ENCODE assay signal across 8 cellular contexts in genomic region chr17:2282297-2282873, GRCh38. TPM values are rescaled to one million over a fixed set of nuclear protein-coding genes. Genes with fewer than 3 reads are reported as not detected.
DNase-seq lines count a peak whose midpoint lies in the region; ATAC-seq and TF ChIP-seq lines count a peak whose summit lies in the region.

No MANE protein-coding gene starts in this region.

- intact Hi-C loops in CD8-positive, alpha-beta T cell (cut with DNase I, micrococcal nuclease): loop anchor here (1.0 kb wide), 3 partner anchors 16 to 228 kb away; no protein-coding TSS in a partner anchor

- H2AFZ ChIP-seq in OCI-LY1 (ENCODE audit: low read length): no peak overlapping the region

- no peak overlapping the region for H3K4me3 Mint-ChIP-seq in CD8-positive, alpha-beta T cell

- H3K9me2 ChIP-seq in OCI-LY1 (ENCODE audit: low read depth, low read length): no peaks in the 10 kb centered on the region

- POLR2A ChIA-PET in CD8-positive, alpha-beta T cell (lab: Charles Lee): interaction anchor here (0.6 to 1.6 kb wide), 3 partner anchors 19 to 226 kb away, joined by 3 to 7 read pairs (median 3); no protein-coding TSS in a partner anchor

- in situ Hi-C loops in brain microvascular endothelial cell (cut with HindIII; ENCODE audit: low pct_ligation_motif_present, low sequenced_read_pairs): no loop called here

- H3F3A ChIP-seq in OCI-LY1 (ENCODE audit: insufficient read depth, low read length): no peaks in the 10 kb centered on the region

- H3K9ac ChIP-seq in OCI-LY1 (ENCODE audit: low read length): no peak overlapping the region

- peaks cover 4% of the 10 kb centered on the region; the same call in 1 of the 2 replicates for H3K79me2 ChIP-seq in OCI-LY1 (ENCODE audit: insufficient read depth, low read length)

- peaks cover 9% of the 10 kb centered on the region for H3K4me1 ChIP-seq in CD8-positive, alpha-beta T cell (ENCODE audit: insufficient read depth, low read length)
- H3K4me1 ChIP-seq in OCI-LY1 (ENCODE audit: insufficient read depth, low read length, severe bottlenecking): no peaks in the 10 kb centered on the region

- CTCF ChIA-PET in CD8-positive, alpha-beta T cell (lab: Charles Lee): interaction anchor here (0.7 to 7.1 kb wide), 31 partner anchors 9 to 232 kb away, joined by 3 to 137 read pairs (median 4); partner anchors contain the start of genes HIC1 and SMG6

- peak; percentile 84 for TF ChIP-seq CTCF in CD8-positive, alpha-beta T cell (IDR thresholded peaks at IDR 0.05)
- TF ChIP-seq CTCF in OCI-LY1 (IDR thresholded peaks at IDR 0.05; ENCODE audit: low read length): peak; percentile 63
- peak; percentile 40 for TF ChIP-seq CTCF in brain microvascular endothelial cell (IDR thresholded peaks at IDR 0.05; ENCODE audit: low read depth, low read length, missing control alignments)

- no peaks in the 10 kb centered on the region for H3K9me3 ChIP-seq in CD8-positive, alpha-beta T cell (ENCODE audit: low read length)
- H3K9me3 ChIP-seq in OCI-LY1 (ENCODE audit: low read length): no peaks in the 10 kb centered on the region

- H3K4me1 Mint-ChIP-seq in CD8-positive, alpha-beta T cell (ENCODE audit: low read depth): peaks cover 21% of the 10 kb centered on the region

- no peak overlapping the region for H3K27ac ChIP-seq in CD8-positive, alpha-beta T cell (ENCODE audit: low read depth, low read length)
- H3K27ac ChIP-seq in OCI-LY1 (ENCODE audit: low read depth, low read length, poor library complexity, severe bottlenecking): no peak overlapping the region
- H3K27ac ChIP-seq in brain microvascular endothelial cell: peak overlapping the region; percentile 11

- no peak overlapping the region for H3K4me2 ChIP-seq in OCI-LY1 (ENCODE audit: low read length)

- H3K4me3 ChIP-seq in CD8-positive, alpha-beta T cell (ENCODE audit: low read depth, low read length): no peak overlapping the region
- no peak overlapping the region for H3K4me3 ChIP-seq in H7 (ENCODE audit: insufficient read depth, low read depth, low read length)
- no peak overlapping the region for H3K4me3 ChIP-seq in OCI-LY1 (ENCODE audit: low read depth, low read length, poor library complexity, severe bottlenecking)
- H3K4me3 ChIP-seq in brain microvascular endothelial cell (ENCODE audit: low read depth, low read length): no peak overlapping the region

- H3K9me3 Mint-ChIP-seq in CD8-positive, alpha-beta T cell: no peaks in the 10 kb centered on the region

- DNase-seq in CD8-positive, alpha-beta T cell: no peak
- DNase-seq in H7 (peak; percentile 75), brain microvascular endothelial cell (peak; percentile 48), iris pigment epithelial cell (ENCODE audit: low read depth) (peak; percentile 74)
- no peak for DNase-seq in stimulated activated naive CD8-positive, alpha-beta T cell treated with anti-CD3 and anti-CD28 coated beads, Interleukin-15, Interleukin-2, amounts not matched to agents 100 U/mL and 50 U/mL, for 24 hours

- peaks cover 35% of the 10 kb centered on the region for H3K36me3 ChIP-seq in CD8-positive, alpha-beta T cell (ENCODE audit: insufficient read depth, low read length)
- H3K36me3 ChIP-seq in H7 (replicated peaks; ENCODE audit: control insufficient read depth, insufficient read depth, low read length): peaks cover 20% of the 10 kb centered on the region
- H3K36me3 ChIP-seq in OCI-LY1 (ENCODE audit: insufficient read depth, low read length): peaks cover 50% of the 10 kb centered on the region
- peaks cover 44% of the 10 kb centered on the region for H3K36me3 ChIP-seq in brain microvascular endothelial cell (replicated peaks)

- no peak for TF ChIP-seq POLR2A in GM18505 (IDR thresholded peaks at IDR 0.05; ENCODE audit: borderline replicate concordance, extremely low read depth, insufficient read depth, insufficient read length)

- peak; percentile 77 for ATAC-seq in CD8-positive, alpha-beta T cell
- ATAC-seq in stimulated activated naive CD8-positive, alpha-beta T cell treated with anti-CD3 and anti-CD28 coated beads, Interleukin-15, Interleukin-2, amounts not matched to agents 100 U/mL and 50 U/mL, for 24 hours: peak; percentile 65
- no peak for ATAC-seq in GM18505 (IDR thresholded peaks at IDR 0.05; ENCODE audit: unreplicated experiment)
- no peak for ATAC-seq in GM21390 (IDR thresholded peaks at IDR 0.05; ENCODE audit: unreplicated experiment)

- peaks cover 72% of the 10 kb centered on the region for H3K36me3 Mint-ChIP-seq in CD8-positive, alpha-beta T cell

- no peaks in the 10 kb centered on the region for H4K20me1 ChIP-seq in OCI-LY1 (ENCODE audit: insufficient read depth, low read length)

- H3K27me3 Mint-ChIP-seq in CD8-positive, alpha-beta T cell (ENCODE audit: low read depth): no peaks in the 10 kb centered on the region

- H3K27ac Mint-ChIP-seq in CD8-positive, alpha-beta T cell: peak overlapping the region; percentile 53

- H3K27me3 ChIP-seq in CD8-positive, alpha-beta T cell (ENCODE audit: insufficient read depth, low read length): no peaks in the 10 kb centered on the region
- no peaks in the 10 kb centered on the region for H3K27me3 ChIP-seq in H7 (ENCODE audit: control insufficient read depth, insufficient read depth, low read length)
- H3K27me3 ChIP-seq in OCI-LY1 (ENCODE audit: insufficient read depth, low read length): no peaks in the 10 kb centered on the region
- no peaks in the 10 kb centered on the region for H3K27me3 ChIP-seq in brain microvascular endothelial cell (replicated peaks)

RNA-seq across cellular contexts. Expression of gene SMG6, which starts 21.2 kb away (rescaled TPM):
- total RNA-seq in CD8-positive, alpha-beta T cell: 10 to 100 TPM; 36.1 to 37.8 TPM
- 18.2 and 24.3 TPM in 2 replicates for total RNA-seq in H7 (2014; rRNA removed; shearing (Covaris generic))

RNA-seq across cellular contexts. Expression of gene SRR, which starts 21.4 kb away (rescaled TPM):
- 1 to 10 TPM; 1.8 to 2.9 TPM for total RNA-seq in CD8-positive, alpha-beta T cell
- total RNA-seq in H7 (2014; rRNA removed; shearing (Covaris generic)): 7.6 and 9.6 TPM in 2 replicates

RNA-seq across cellular contexts. Expression of gene TSR1, which starts 53.9 kb away (rescaled TPM):
- 10 to 100 TPM; 36.5 to 39.6 TPM for total RNA-seq in CD8-positive, alpha-beta T cell
- 70.1 and 81.8 TPM in 2 replicates for total RNA-seq in H7 (2014; rRNA removed; shearing (Covaris generic))

RNA-seq across cellular contexts. Expression of gene SGSM2, which starts 54.9 kb away (rescaled TPM):
- total RNA-seq in CD8-positive, alpha-beta T cell: 100 to 1,000 TPM; 176 to 189 TPM
- 31.4 and 35.8 TPM in 2 replicates for total RNA-seq in H7 (2014; rRNA removed; shearing (Covaris generic))

Comparison
In these comparisons a context has a peak if more than half of its experiments do, and no peak if none do; other contexts are left out.
1. ATAC-seq: peak in CD8-positive, alpha-beta T cell (single experiment) and stimulated activated naive CD8-positive, alpha-beta T cell treated with anti-CD3 and anti-CD28 coated beads, Interleukin-15, Interleukin-2, amounts not matched to agents 100 U/mL and 50 U/mL, for 24 hours (single experiment); none in GM18505 (single experiment) and GM21390 (single experiment).
2. DNase-seq: peak in H7 (single experiment), brain microvascular endothelial cell (single experiment) and iris pigment epithelial cell (single experiment); none in CD8-positive, alpha-beta T cell (0 of 7) and stimulated activated naive CD8-positive, alpha-beta T cell treated with anti-CD3 and anti-CD28 coated beads, Interleukin-15, Interleukin-2, amounts not matched to agents 100 U/mL and 50 U/mL, for 24 hours (single experiment).
3. Peak in every context shown above with its lines, with median percentiles within 50 percentile points of each other: CTCF ChIP-seq.